Comparison of ENCODE assay signal across 1 cellular context in the genomic region with DNA sequence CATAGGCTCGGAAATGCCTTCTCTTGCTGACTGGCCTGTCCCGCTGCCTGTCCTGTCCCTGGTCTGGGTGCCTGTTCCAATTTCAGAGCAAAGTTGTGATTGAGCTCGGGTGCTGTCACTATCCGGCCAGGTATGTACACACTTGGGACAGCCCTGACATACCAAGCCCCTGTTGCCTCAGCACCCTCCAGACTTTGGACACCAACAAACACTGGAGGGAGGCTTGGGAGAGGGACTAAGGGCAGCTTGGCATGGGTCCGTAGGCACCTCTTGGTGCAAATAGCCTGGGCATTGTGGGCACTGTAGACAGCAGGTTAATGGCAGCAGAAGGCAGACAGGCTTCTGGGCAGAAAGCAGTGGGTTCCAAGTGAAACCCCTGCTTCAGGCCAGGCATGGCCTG.
TF ChIP-seq lines count a peak whose summit lies in the region.

No MANE protein-coding gene starts in this region.

TF ChIP-seq in HepG2, 621 proteins besides CTCF, POLR2A, EP300 and RAD21 (continues in another document):
- TF ChIP-seq ATF4 (CRISPR knock-in tag; IDR thresholded peaks at IDR 0.05), result peak in 1 of 2 experiments; percentile 42; a peak in 1 of 4 replicates
- no peak for TF ChIP-seq HINFP (CRISPR knock-in tag; IDR thresholded peaks at IDR 0.05; ENCODE audit: low read depth)
- TF ChIP-seq, protein P1, sequence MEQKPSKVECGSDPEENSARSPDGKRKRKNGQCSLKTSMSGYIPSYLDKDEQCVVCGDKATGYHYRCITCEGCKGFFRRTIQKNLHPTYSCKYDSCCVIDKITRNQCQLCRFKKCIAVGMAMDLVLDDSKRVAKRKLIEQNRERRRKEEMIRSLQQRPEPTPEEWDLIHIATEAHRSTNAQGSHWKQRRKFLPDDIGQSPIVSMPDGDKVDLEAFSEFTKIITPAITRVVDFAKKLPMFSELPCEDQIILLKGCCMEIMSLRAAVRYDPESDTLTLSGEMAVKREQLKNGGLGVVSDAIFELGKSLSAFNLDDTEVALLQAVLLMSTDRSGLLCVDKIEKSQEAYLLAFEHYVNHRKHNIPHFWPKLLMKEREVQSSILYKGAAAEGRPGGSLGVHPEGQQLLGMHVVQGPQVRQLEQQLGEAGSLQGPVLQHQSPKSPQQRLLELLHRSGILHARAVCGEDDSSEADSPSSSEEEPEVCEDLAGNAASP (CRISPR knock-in tag; IDR thresholded peaks at IDR 0.05; ENCODE audit: borderline replicate concordance), result no peak
- no peak for TF ChIP-seq ZNF430 (CRISPR knock-in tag; IDR thresholded peaks at IDR 0.05)
- no peak for TF ChIP-seq MYPOP (CRISPR knock-in tag; IDR thresholded peaks at IDR 0.05)
- no peak for TF ChIP-seq ZNF34 (CRISPR knock-in tag; IDR thresholded peaks at IDR 0.05; ENCODE audit: borderline replicate concordance)
- no peak for TF ChIP-seq EED (CRISPR knock-in tag; IDR thresholded peaks at IDR 0.05)
- TF ChIP-seq ZNF496 (CRISPR knock-in tag; IDR thresholded peaks at IDR 0.05; ENCODE audit: insufficient replicate concordance), result no peak
- no peak for TF ChIP-seq ZNF703 (CRISPR knock-in tag; IDR thresholded peaks at IDR 0.05; ENCODE audit: borderline replicate concordance)
- TF ChIP-seq, protein P2, sequence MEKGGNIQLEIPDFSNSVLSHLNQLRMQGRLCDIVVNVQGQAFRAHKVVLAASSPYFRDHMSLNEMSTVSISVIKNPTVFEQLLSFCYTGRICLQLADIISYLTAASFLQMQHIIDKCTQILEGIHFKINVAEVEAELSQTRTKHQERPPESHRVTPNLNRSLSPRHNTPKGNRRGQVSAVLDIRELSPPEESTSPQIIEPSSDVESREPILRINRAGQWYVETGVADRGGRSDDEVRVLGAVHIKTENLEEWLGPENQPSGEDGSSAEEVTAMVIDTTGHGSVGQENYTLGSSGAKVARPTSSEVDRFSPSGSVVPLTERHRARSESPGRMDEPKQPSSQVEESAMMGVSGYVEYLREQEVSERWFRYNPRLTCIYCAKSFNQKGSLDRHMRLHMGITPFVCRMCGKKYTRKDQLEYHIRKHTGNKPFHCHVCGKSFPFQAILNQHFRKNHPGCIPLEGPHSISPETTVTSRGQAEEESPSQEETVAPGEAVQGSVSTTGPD (CRISPR knock-in tag; IDR thresholded peaks at IDR 0.05), result no peak
- no peak for TF ChIP-seq ZNF205 (CRISPR knock-in tag; IDR thresholded peaks at IDR 0.05)
- TF ChIP-seq HNRNPL (IDR thresholded peaks at IDR 0.05; ENCODE audit: low read depth, low read length), result 0 out of 2 replicates have a peak, but pooled peaks have one; percentile 69
- TF ChIP-seq ELF1 (CRISPR knock-in tag; IDR thresholded peaks at IDR 0.05), result no peak
- TF ChIP-seq, protein P3, sequence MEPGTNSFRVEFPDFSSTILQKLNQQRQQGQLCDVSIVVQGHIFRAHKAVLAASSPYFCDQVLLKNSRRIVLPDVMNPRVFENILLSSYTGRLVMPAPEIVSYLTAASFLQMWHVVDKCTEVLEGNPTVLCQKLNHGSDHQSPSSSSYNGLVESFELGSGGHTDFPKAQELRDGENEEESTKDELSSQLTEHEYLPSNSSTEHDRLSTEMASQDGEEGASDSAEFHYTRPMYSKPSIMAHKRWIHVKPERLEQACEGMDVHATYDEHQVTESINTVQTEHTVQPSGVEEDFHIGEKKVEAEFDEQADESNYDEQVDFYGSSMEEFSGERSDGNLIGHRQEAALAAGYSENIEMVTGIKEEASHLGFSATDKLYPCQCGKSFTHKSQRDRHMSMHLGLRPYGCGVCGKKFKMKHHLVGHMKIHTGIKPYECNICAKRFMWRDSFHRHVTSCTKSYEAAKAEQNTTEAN (CRISPR knock-in tag; conservative IDR thresholded peaks at IDR 0.05), result no peak
- no peak for TF ChIP-seq GFI1 (CRISPR knock-in tag; IDR thresholded peaks at IDR 0.05; ENCODE audit: borderline replicate concordance)
- TF ChIP-seq ZNF160 (CRISPR knock-in tag; IDR thresholded peaks at IDR 0.05), result no peak
- TF ChIP-seq STAT6 (CRISPR knock-in tag; IDR thresholded peaks at IDR 0.05; ENCODE audit: borderline replicate concordance), result no peak
- TF ChIP-seq PITX1 (CRISPR knock-in tag; IDR thresholded peaks at IDR 0.05), result no peak
- no peak for TF ChIP-seq HIVEP1 (CRISPR knock-in tag; IDR thresholded peaks at IDR 0.05)
- TF ChIP-seq ZHX2 (IDR thresholded peaks at IDR 0.05; ENCODE audit: low read depth), result no peak
- no peak for TF ChIP-seq ZHX2 (CRISPR knock-in tag; IDR thresholded peaks at IDR 0.05; ENCODE audit: borderline replicate concordance)
- TF ChIP-seq ZNF782 (CRISPR knock-in tag; IDR thresholded peaks at IDR 0.05; ENCODE audit: borderline replicate concordance), result no peak
- TF ChIP-seq ZEB1 (IDR thresholded peaks at IDR 0.05; ENCODE audit: insufficient replicate concordance, low read depth), result no peak
- TF ChIP-seq ATAD3A (CRISPR knock-in tag; IDR thresholded peaks at IDR 0.05), result no peak
- no peak for TF ChIP-seq ZBTB1 (CRISPR knock-in tag; IDR thresholded peaks at IDR 0.05; ENCODE audit: borderline replicate concordance)
- TF ChIP-seq SYNCRIP (IDR thresholded peaks at IDR 0.05; ENCODE audit: insufficient read depth, low read depth, low read length), result no peak
- TF ChIP-seq MATR3 (CRISPR knock-in tag; IDR thresholded peaks at IDR 0.05), result no peak
- TF ChIP-seq ZNF230 (CRISPR knock-in tag; IDR thresholded peaks at IDR 0.05), result no peak
- 0 out of 2 replicates have a peak, but pooled peaks have one; percentile 14 for TF ChIP-seq HNF4G (IDR thresholded peaks at IDR 0.05; ENCODE audit: borderline replicate concordance, low read depth, low read length)
- no peak for TF ChIP-seq HNF4G (CRISPR knock-in tag; IDR thresholded peaks at IDR 0.05; ENCODE audit: borderline replicate concordance, low read depth)
- no peak for TF ChIP-seq ZNF883 (CRISPR knock-in tag; IDR thresholded peaks at IDR 0.05; ENCODE audit: not compliant biosample characterization)
- TF ChIP-seq SOX13 (IDR thresholded peaks at IDR 0.05), result no peak
- no peak for TF ChIP-seq SOX13 (CRISPR knock-in tag; conservative IDR thresholded peaks at IDR 0.05 in 1 of 2, IDR thresholded peaks at IDR 0.05 in 1 of 2)
- no peak for TF ChIP-seq GATAD1 (CRISPR knock-in tag; IDR thresholded peaks at IDR 0.05)
- no peak for TF ChIP-seq POGK (CRISPR knock-in tag; conservative IDR thresholded peaks at IDR 0.05)
- no peak for TF ChIP-seq ZNF629 (CRISPR knock-in tag; conservative IDR thresholded peaks at IDR 0.05)
- TF ChIP-seq ZNF737 (CRISPR knock-in tag; IDR thresholded peaks at IDR 0.05; ENCODE audit: borderline replicate concordance), result no peak
- no peak for TF ChIP-seq MEIS1 (CRISPR knock-in tag; IDR thresholded peaks at IDR 0.05; ENCODE audit: borderline replicate concordance)
- TF ChIP-seq FOXO1 (CRISPR knock-in tag; IDR thresholded peaks at IDR 0.05), result no peak
- TF ChIP-seq ZNF792 (CRISPR knock-in tag; IDR thresholded peaks at IDR 0.05), result no peak
- peak; percentile 46 for TF ChIP-seq TEAD3 (CRISPR knock-in tag; optimal IDR thresholded peaks at IDR 0.05; ENCODE audit: borderline replicate concordance)
- 0 out of 2 replicates have a peak, but pooled peaks have one; percentile 9 for TF ChIP-seq CEBPB (IDR thresholded peaks at IDR 0.05; ENCODE audit: borderline replicate concordance, low read depth, low read length)
- TF ChIP-seq ZNF292 (CRISPR knock-in tag; IDR thresholded peaks at IDR 0.05; ENCODE audit: borderline replicate concordance, low read depth), result 0 out of 2 replicates have a peak, but pooled peaks have one; percentile 20
- peak; percentile 39; the same call in 1 of the 2 replicates for TF ChIP-seq GATAD2A (CRISPR knock-in tag; IDR thresholded peaks at IDR 0.05)
